1 cellular context compared by ENCODE assay signal in the genomic region with DNA sequence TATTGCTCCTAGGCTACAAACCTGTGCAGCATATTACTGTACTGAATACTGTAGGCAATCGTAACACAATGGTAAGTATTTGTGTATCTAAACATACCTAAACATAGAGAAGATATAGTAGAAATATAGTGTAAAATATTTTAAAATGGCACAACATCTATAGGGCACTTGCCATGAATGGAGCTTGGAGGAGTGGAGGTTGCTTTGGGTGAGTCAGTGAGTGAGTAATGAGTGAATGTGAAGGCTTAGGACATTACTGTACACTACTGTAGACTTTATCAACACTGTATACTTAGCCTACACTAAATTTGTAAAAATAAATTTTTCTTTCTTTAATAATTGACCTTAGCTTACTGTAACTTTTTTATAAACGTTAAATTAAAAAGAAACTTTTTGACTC.
TF ChIP-seq lines count a peak whose summit lies in the region.

No MANE protein-coding gene starts in this region.

TF ChIP-seq in endothelial cell of umbilical vein, 7 proteins besides CTCF, POLR2A, EP300 and RAD21:
- TF ChIP-seq JUN (IDR thresholded peaks at IDR 0.05; ENCODE audit: borderline replicate concordance, insufficient read depth, insufficient read length, low read depth) (peak; percentile 2), FOS (IDR thresholded peaks at IDR 0.05; ENCODE audit: borderline replicate concordance, insufficient read depth, low read length) (peak; percentile 60), MYC (IDR thresholded peaks at IDR 0.05; ENCODE audit: low read depth, low read length) (no peak)
